19 cellular contexts compared by ENCODE assay signal in the genomic region with DNA sequence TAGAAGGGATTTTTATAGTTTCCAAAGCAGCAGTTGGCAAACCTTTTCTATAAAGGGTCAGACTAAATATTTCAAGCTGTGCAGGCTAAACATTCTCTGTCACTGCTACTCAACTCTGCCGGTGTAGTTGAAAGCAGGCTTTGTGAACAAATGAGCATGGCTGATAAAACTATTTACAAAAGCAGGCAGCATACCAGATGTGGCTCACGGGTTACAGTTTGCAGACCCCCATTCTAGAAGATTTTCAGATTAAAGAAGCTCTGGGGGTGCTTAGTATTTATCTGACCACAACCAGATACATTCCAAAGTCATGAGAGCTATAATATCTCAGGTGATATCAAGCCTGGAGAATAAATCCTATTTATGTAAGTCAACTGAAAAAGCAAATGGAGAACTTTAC.
DNase-seq lines count a peak whose midpoint lies in the region; ATAC-seq and TF ChIP-seq lines count a peak whose summit lies in the region.
"Had no signal": no experiment of that assay in that cellular context is flagged by ENCODE, and none has a peak within 500 bp of the region (broad histone marks: within the 10 kb centered on the region; RNA-seq: fewer than 3 reads in every experiment).

No MANE protein-coding gene starts in this region.

- TF ChIP-seq CTCF in mesothelial cell of epicardium (IDR thresholded peaks at IDR 0.05; ENCODE audit: unreplicated experiment) (no peak), type B pancreatic cell (conservative IDR thresholded peaks at IDR 0.05) (no peak)

- H3K4me3 Mint-ChIP-seq in mesothelial cell of epicardium (no peak overlapping the region), type B pancreatic cell (peak overlapping the region; percentile 42)
- H3K4me3 Mint-ChIP-seq: IgD-negative memory B cell had no signal

- H3K4me1 Mint-ChIP-seq in mesothelial cell of epicardium (peaks cover 36% of the 10 kb centered on the region), type B pancreatic cell (ENCODE audit: unreplicated experiment) (peaks cover 25% of the 10 kb centered on the region)
- H3K4me1 Mint-ChIP-seq: IgD-negative memory B cell had no signal

- H3K9me3 Mint-ChIP-seq in mesothelial cell of epicardium = peaks cover 14% of the 10 kb centered on the region
- peaks cover 3% of the 10 kb centered on the region for H3K9me3 Mint-ChIP-seq in type B pancreatic cell

- H3K27ac Mint-ChIP-seq in mesothelial cell of epicardium (peak overlapping the region; percentile 85), type B pancreatic cell (no peak overlapping the region)
- H3K27ac Mint-ChIP-seq: IgD-negative memory B cell had no signal

- H3K27me3 Mint-ChIP-seq in mesothelial cell of epicardium (ENCODE audit: low read depth) (no peaks in the 10 kb centered on the region), type B pancreatic cell (no peaks in the 10 kb centered on the region)
- H3K27me3 Mint-ChIP-seq: IgD-negative memory B cell had no signal

- H3K36me3 Mint-ChIP-seq in mesothelial cell of epicardium = no peaks in the 10 kb centered on the region
- H3K36me3 Mint-ChIP-seq in type B pancreatic cell = no peaks in the 10 kb centered on the region
- H3K36me3 Mint-ChIP-seq: IgD-negative memory B cell had no signal

- ATAC-seq in HG03095 (IDR thresholded peaks at IDR 0.05; ENCODE audit: unreplicated experiment) (no peak), GM19467 (IDR thresholded peaks at IDR 0.05; ENCODE audit: unreplicated experiment) (no peak)
- ATAC-seq: Panc1 had no signal

- DNase-seq in NCI-H69 (lab: John Stamatoyannopoulos, UW) (peak; percentile 83), astrocyte of the hippocampus (ENCODE audit: low read depth, low spot score) (peak; percentile 45), mesothelial cell of epicardium (ENCODE audit: low spot score in 2 of 2, unreplicated experiment in 2 of 2) (no peak), type B pancreatic cell (ENCODE audit: extremely low spot score, unreplicated experiment) (no peak), NCI-H1436 treated with DMSO at 0.1 percent for 48 hours (lab: John Stamatoyannopoulos, UW) (no peak)
- DNase-seq: ACHN, C1 segment of cervical spinal cord, DMS79 treated with DMSO at 0.1 percent for 48 hours, Karpas-422, NCI-H1048, NCI-H1694, NCI-H2107, NCI-H226, NCI-H524, SJCRH30 had no signal

Comparison
In these comparisons a context has a peak if more than half of its experiments do, and no peak if none do; other contexts are left out.
1. DNase-seq: peak in NCI-H69 (single experiment) and astrocyte of the hippocampus (single experiment); none in mesothelial cell of epicardium (0 of 2), type B pancreatic cell (single experiment) and NCI-H1436 treated with DMSO at 0.1 percent for 48 hours (single experiment).